In genomic region chr6:159099311-159099710, GRCh38 we compare ENCODE assay signal across 17 cellular contexts. TPM values are rescaled to one million over a fixed set of nuclear protein-coding genes. Genes with fewer than 3 reads are reported as not detected.
DNase-seq lines count a peak whose midpoint lies in the region; ATAC-seq and TF ChIP-seq lines count a peak whose summit lies in the region.
"Had no signal": no experiment of that assay in that cellular context is flagged by ENCODE, and none has a peak within 500 bp of the region (broad histone marks: within the 10 kb centered on the region; RNA-seq: fewer than 3 reads in every experiment).

No MANE protein-coding gene starts in this region.

- H3K36me3 Mint-ChIP-seq in activated naive CD4-positive, alpha-beta T cell treated with anti-CD3 and anti-CD28 coated beads for 36 hours (ENCODE audit: low read depth) = peaks cover 4% of the 10 kb centered on the region
- H3K36me3 Mint-ChIP-seq in T-cell = no peaks in the 10 kb centered on the region
- H3K36me3 Mint-ChIP-seq: WTC11 had no signal

- peaks cover 15% of the 10 kb centered on the region for H3K4me1 ChIP-seq in testis
- H3K4me1 ChIP-seq: vagina had no signal

- DNase-seq in activated naive CD4-positive, alpha-beta T cell treated with anti-CD3 and anti-CD28 coated beads for 36 hours = no peak
- no peak for DNase-seq in activated naive CD4-positive, alpha-beta T cell (lab: John Stamatoyannopoulos, UW)
- DNase-seq in T-cell (no peak), coronary artery (ENCODE audit: low spot score) (peak; percentile 29), testis (peak; percentile 9), NCI-H82 (lab: John Stamatoyannopoulos, UW) (no peak)
- no peak for DNase-seq in activated CD4-positive, CD25-positive, alpha-beta regulatory T cell treated with anti-CD3 and anti-CD28 coated beads, Interleukin-2, amount 50 U/mL, for 72 hours
- DNase-seq: H7, heart right ventricle, NCI-H2081, NCI-H524 treated with DMSO at 0.1 percent for 48 hours had no signal

- no peaks in the 10 kb centered on the region for H3K27me3 ChIP-seq in testis
- H3K27me3 ChIP-seq: vagina had no signal

- POLR2A ChIA-PET in T-cell (lab: Charles Lee) = interaction anchor here in 1 of 2 donors (0.8 kb wide), 1 partner anchor 58 kb away, joined by 6 read pairs; no protein-coding TSS in a partner anchor

- H3K9me3 Mint-ChIP-seq in activated naive CD4-positive, alpha-beta T cell treated with anti-CD3 and anti-CD28 coated beads for 36 hours = no peaks in the 10 kb centered on the region
- no peaks in the 10 kb centered on the region for H3K9me3 Mint-ChIP-seq in T-cell
- H3K9me3 Mint-ChIP-seq: WTC11 had no signal

- peaks cover 94% of the 10 kb centered on the region for H3K4me1 Mint-ChIP-seq in activated naive CD4-positive, alpha-beta T cell treated with anti-CD3 and anti-CD28 coated beads for 36 hours (ENCODE audit: low read depth)
- H3K4me1 Mint-ChIP-seq in T-cell = peaks cover 63 to 85% (median 66%) of the 10 kb centered on the region in 3 donors

- H3K27ac ChIP-seq in coronary artery (no peak overlapping the region), testis (no peak overlapping the region)
- H3K27ac ChIP-seq: vagina had no signal

- no peak for ATAC-seq in T-cell (replicated peaks in 1 of 4)
- no peak for ATAC-seq in HG02884 (IDR thresholded peaks at IDR 0.05; ENCODE audit: unreplicated experiment)
- ATAC-seq: heart right ventricle, WTC11 had no signal

- no peaks in the 10 kb centered on the region for H3K27me3 Mint-ChIP-seq in activated naive CD4-positive, alpha-beta T cell treated with anti-CD3 and anti-CD28 coated beads for 36 hours (ENCODE audit: low read depth)
- no peaks in the 10 kb centered on the region for H3K27me3 Mint-ChIP-seq in T-cell

- WGBS in testis, 2 donors = 87 to 96% methylated on average over 4 of the region's 4 CpGs

- TF ChIP-seq POLR2A in testis (IDR thresholded peaks at IDR 0.05) = no peak

- intact Hi-C loops in activated naive CD4-positive, alpha-beta T cell treated with anti-CD3 and anti-CD28 coated beads for 36 hours (cut with micrococcal nuclease) = loop anchor here (2.0 kb wide), 1 partner anchor 451 kb away; no protein-coding TSS in a partner anchor
- intact Hi-C loops in testis (cut with DNase I; ENCODE audit: low total_unique reads) = no loop called here

- no peak overlapping the region for H3K4me3 ChIP-seq in coronary artery
- H3K4me3 ChIP-seq in testis = no peak overlapping the region
- H3K4me3 ChIP-seq: heart right ventricle, vagina had no signal

- peak overlapping the region; percentile 95 for H3K27ac Mint-ChIP-seq in activated naive CD4-positive, alpha-beta T cell treated with anti-CD3 and anti-CD28 coated beads for 36 hours
- H3K27ac Mint-ChIP-seq in T-cell = peak overlapping the region; percentile 95 to 96
- H3K27ac Mint-ChIP-seq: WTC11 had no signal

- CTCF ChIA-PET in activated naive CD4-positive, alpha-beta T cell treated with anti-CD3 and anti-CD28 coated beads for 36 hours (lab: Charles Lee) = interaction anchor here (0.6 to 6.5 kb wide), 7 partner anchors 23 to 507 kb away, joined by 3 to 113 read pairs (median 6); partner anchors contain the start of gene TAGAP
- CTCF ChIA-PET in T-cell (lab: Charles Lee) = interaction anchor here (0.6 to 2.3 kb wide), 9 partner anchors 8 to 181 kb away, joined by 3 to 10 read pairs (median 4); partner anchors contain the start of gene TAGAP (in 1 of the 2)

- H3K36me3 ChIP-seq in testis (ENCODE audit: low read depth, missing control alignments) = no peaks in the 10 kb centered on the region
- H3K36me3 ChIP-seq: heart right ventricle, vagina had no signal

- TF ChIP-seq CTCF in coronary artery (IDR thresholded peaks at IDR 0.05) (no peak), testis (IDR thresholded peaks at IDR 0.05) (no peak)

- H3K9me3 ChIP-seq in testis = no peaks in the 10 kb centered on the region
- H3K9me3 ChIP-seq: heart right ventricle, vagina had no signal

- H3K4me3 Mint-ChIP-seq in activated naive CD4-positive, alpha-beta T cell treated with anti-CD3 and anti-CD28 coated beads for 36 hours = peak overlapping the region; percentile 63
- peak overlapping the region in 2 of 3 donors; percentile 64 to 76 for H3K4me3 Mint-ChIP-seq in T-cell
- H3K4me3 Mint-ChIP-seq: WTC11 had no signal

RNA-seq across cellular contexts. Expression of gene TAGAP, which starts 54.5 kb away (rescaled TPM):
- total RNA-seq in activated naive CD4-positive, alpha-beta T cell treated with anti-CD3 and anti-CD28 coated beads for 36 hours = 10 to 100 TPM; 79.6 to 82.6 TPM
- 100 to 1,000 TPM; 110 to 224 (median 128) TPM for total RNA-seq in T-cell
- total RNA-seq in testis = 1 to 10 TPM; 1.1 to 4.5 TPM
- polyA plus RNA-seq in testis (ENCODE audit: insufficient read depth, low read depth, low replicate concordance) = 4.9 TPM
- total RNA-seq: dermis blood vessel endothelial cell, H7, osteocyte had no signal
- polyA plus RNA-seq: AG04450 had no signal

Comparison
In these comparisons a context has a peak if more than half of its experiments do, and no peak if none do; other contexts are left out.
1. DNase-seq: peak in coronary artery (single experiment) and testis (single experiment); none in activated naive CD4-positive, alpha-beta T cell treated with anti-CD3 and anti-CD28 coated beads for 36 hours (single experiment), activated naive CD4-positive, alpha-beta T cell (0 of 4), T-cell (0 of 34), NCI-H82 (single experiment) and activated CD4-positive, CD25-positive, alpha-beta regulatory T cell treated with anti-CD3 and anti-CD28 coated beads, Interleukin-2, amount 50 U/mL, for 72 hours (single experiment).
2. RNA of gene TAGAP, which starts 54.5 kb away (total RNA-seq): 110 to 224 TPM in T-cell and 79.6 to 82.6 TPM in activated naive CD4-positive, alpha-beta T cell treated with anti-CD3 and anti-CD28 coated beads for 36 hours; 1.1 to 4.5 TPM in testis; every median in the first group is over 10 times any median in the second.